Comparison of ENCODE assay signal across 21 cellular contexts in genomic region chr17:29533976-29534375, GRCh38.
"Had no signal": no experiment of that assay in that cellular context is flagged by ENCODE, and none has a peak within 500 bp of the region (broad histone marks: within the 10 kb centered on the region; RNA-seq: fewer than 3 reads in every experiment).

No MANE protein-coding gene starts in this region.

- H3K4me3 Mint-ChIP-seq: activated CD4-positive, alpha-beta memory T cell treated with anti-CD3 and anti-CD28 coated beads for 36 hours; activated naive CD8-positive, alpha-beta T cell treated with anti-CD3 and anti-CD28 coated beads, Interleukin-2, amount 10 ng/mL, durations not matched to agents 7 days and 5 days; natural killer cell treated with Interleukin-12 subunit alpha and Interleukin-12 subunit beta and Interleukin-15 and Interleukin-18, amount 100 ng/mL, for 72 hours; stimulated activated naive CD8-positive, alpha-beta T cell treated with anti-CD3 and anti-CD28 coated beads, Interleukin-15, Interleukin-2, amounts not matched to agents 100 ng/mL and 50 ng/mL, for 24 hours; type B pancreatic cell; WTC11 had no signal

- H3K27ac Mint-ChIP-seq: activated CD4-positive, alpha-beta memory T cell treated with anti-CD3 and anti-CD28 coated beads for 36 hours; activated naive CD8-positive, alpha-beta T cell treated with anti-CD3 and anti-CD28 coated beads, Interleukin-2, amount 10 ng/mL, durations not matched to agents 7 days and 5 days; activated T-helper 2 cell treated with anti-CD3 and anti-CD28 coated beads, Interferon-gamma antibody, Interleukin-2, Interleukin-4, amounts not matched to agents 10 μg/mL and 5 μg/mL and 100 μg/mL, durations not matched to agents 14 hours and 24 hours and 36 hours; stimulated activated naive CD8-positive, alpha-beta T cell treated with anti-CD3 and anti-CD28 coated beads, Interleukin-15, Interleukin-2, amounts not matched to agents 100 ng/mL and 50 ng/mL, for 24 hours; type B pancreatic cell; WTC11 had no signal

- ATAC-seq: left ventricle myocardium superior; natural killer cell treated with Interleukin-12 subunit alpha and Interleukin-12 subunit beta and Interleukin-15 and Interleukin-18, amount 100 ng/mL, for 72 hours; psoas muscle; right cardiac atrium; WTC11 had no signal

- DNase-seq: activated CD4-positive, alpha-beta memory T cell treated with anti-CD3 and anti-CD28 coated beads for 36 hours; activated CD4-positive, alpha-beta T cell treated with anti-CD3 and anti-CD28 coated beads for 48 hours; activated naive CD4-positive, alpha-beta T cell; activated naive CD8-positive, alpha-beta T cell treated with anti-CD3 and anti-CD28 coated beads, Interleukin-2, amount 10 ng/mL, durations not matched to agents 7 days and 5 days; amniotic stem cell; left ventricle myocardium superior; mammary epithelial cell; ovary; psoas muscle; right cardiac atrium; stimulated activated CD4-positive, alpha-beta T cell treated with anti-CD3 and anti-CD28 coated beads, Interleukin-4, amount 100 ng/mL, for 24 hours; T-helper 1 cell; T1000 had no signal

- H3K4me3 ChIP-seq: esophagus muscularis mucosa, ovary, psoas muscle, suprapubic skin, vagina had no signal

- H3K27me3 Mint-ChIP-seq: activated CD4-positive, alpha-beta memory T cell treated with anti-CD3 and anti-CD28 coated beads for 36 hours; activated naive CD8-positive, alpha-beta T cell treated with anti-CD3 and anti-CD28 coated beads, Interleukin-2, amount 10 ng/mL, durations not matched to agents 7 days and 5 days; natural killer cell treated with Interleukin-12 subunit alpha and Interleukin-12 subunit beta and Interleukin-15 and Interleukin-18, amount 100 ng/mL, for 72 hours; stimulated activated naive CD8-positive, alpha-beta T cell treated with anti-CD3 and anti-CD28 coated beads, Interleukin-15, Interleukin-2, amounts not matched to agents 100 ng/mL and 50 ng/mL, for 24 hours; type B pancreatic cell had no signal

- H3K4me1 Mint-ChIP-seq: activated naive CD8-positive, alpha-beta T cell treated with anti-CD3 and anti-CD28 coated beads, Interleukin-2, amount 10 ng/mL, durations not matched to agents 7 days and 5 days; WTC11 had no signal

- H3K27ac ChIP-seq: esophagus muscularis mucosa, ovary, psoas muscle, suprapubic skin, vagina had no signal

- H3K9me3 Mint-ChIP-seq: activated CD4-positive, alpha-beta memory T cell treated with anti-CD3 and anti-CD28 coated beads for 36 hours; activated naive CD8-positive, alpha-beta T cell treated with anti-CD3 and anti-CD28 coated beads, Interleukin-2, amount 10 ng/mL, durations not matched to agents 7 days and 5 days; activated T-helper 2 cell treated with anti-CD3 and anti-CD28 coated beads, Interferon-gamma antibody, Interleukin-2, Interleukin-4, amounts not matched to agents 10 μg/mL and 5 μg/mL and 100 μg/mL, durations not matched to agents 14 hours and 24 hours and 36 hours; natural killer cell treated with Interleukin-12 subunit alpha and Interleukin-12 subunit beta and Interleukin-15 and Interleukin-18, amount 100 ng/mL, for 72 hours; stimulated activated naive CD8-positive, alpha-beta T cell treated with anti-CD3 and anti-CD28 coated beads, Interleukin-15, Interleukin-2, amounts not matched to agents 100 ng/mL and 50 ng/mL, for 24 hours; type B pancreatic cell had no signal

- H3K36me3 ChIP-seq: ovary had no signal

- H3K4me1 ChIP-seq: esophagus muscularis mucosa, psoas muscle, suprapubic skin, vagina had no signal

- H3K9me3 ChIP-seq: esophagus muscularis mucosa, ovary, psoas muscle, suprapubic skin, vagina had no signal

- H3K27me3 ChIP-seq: esophagus muscularis mucosa, ovary, suprapubic skin, vagina had no signal
